Comparison of ENCODE assay signal across 2 cellular contexts in genomic region chr4:88757776-88758175, GRCh38.
TF ChIP-seq lines count a peak whose summit lies in the region.

No MANE protein-coding gene starts in this region.

TF ChIP-seq in WTC11, 78 proteins besides CTCF, POLR2A, EP300 and RAD21:
- TF ChIP-seq ATF3 (CRISPR knock-in tag; conservative IDR thresholded peaks at IDR 0.05) (no peak), E2F1 (CRISPR knock-in tag; IDR thresholded peaks at IDR 0.05) (no peak), SMAD3 (CRISPR knock-in tag; IDR thresholded peaks at IDR 0.05; ENCODE audit: borderline replicate concordance) (no peak), ZBTB21 (CRISPR knock-in tag; IDR thresholded peaks at IDR 0.05; ENCODE audit: borderline replicate concordance) (no peak), ZBTB43 (CRISPR knock-in tag; IDR thresholded peaks at IDR 0.05) (no peak), FOXK1 (CRISPR knock-in tag; IDR thresholded peaks at IDR 0.05) (no peak), TEAD1 (CRISPR knock-in tag; IDR thresholded peaks at IDR 0.05) (no peak), NR2C2 (CRISPR knock-in tag; IDR thresholded peaks at IDR 0.05) (no peak), HMGA2 (CRISPR knock-in tag; IDR thresholded peaks at IDR 0.05) (no peak), GRHL2 (CRISPR knock-in tag; IDR thresholded peaks at IDR 0.05; ENCODE audit: insufficient replicate concordance, severe bottlenecking) (no peak), TEAD4 (CRISPR knock-in tag; IDR thresholded peaks at IDR 0.05) (no peak), CREM (CRISPR knock-in tag; IDR thresholded peaks at IDR 0.05) (no peak), GTF2I (CRISPR knock-in tag; conservative IDR thresholded peaks at IDR 0.05) (no peak), KAT7 (CRISPR knock-in tag; IDR thresholded peaks at IDR 0.05; ENCODE audit: borderline replicate concordance) (no peak), ZNF423 (CRISPR knock-in tag; IDR thresholded peaks at IDR 0.05) (no peak), RORB (CRISPR knock-in tag; IDR thresholded peaks at IDR 0.05) (no peak), MLX (CRISPR knock-in tag; IDR thresholded peaks at IDR 0.05) (no peak), TCF7 (CRISPR knock-in tag; IDR thresholded peaks at IDR 0.05; ENCODE audit: low read depth) (no peak)

TF ChIP-seq in neural cell, 6 proteins besides CTCF, POLR2A, EP300 and RAD21 (continued from another document):
- no peak for TF ChIP-seq REST (IDR thresholded peaks at IDR 0.05; ENCODE audit: borderline replicate concordance)
- TF ChIP-seq TAF1 (IDR thresholded peaks at IDR 0.05; ENCODE audit: low read depth): no peak
- TF ChIP-seq MXI1 (conservative IDR thresholded peaks at IDR 0.05; ENCODE audit: poor library complexity, severe bottlenecking): peak; percentile 30
